Comparison of ENCODE assay signal across 8 cellular contexts in genomic region chr1:165827199-165828102, GRCh38. TPM values are rescaled to one million over a fixed set of nuclear protein-coding genes. Genes with fewer than 3 reads are reported as not detected.
A peak's percentile ranks its signal among the peaks of the same experiment; 100 is the strongest.
DNase-seq lines count a peak whose midpoint lies in the region; ATAC-seq and TF ChIP-seq lines count a peak whose summit lies in the region.

Gene UCK2, plus strand, starts transcription at chr1:165827614. Its CDS starts 220 bp downstream, at chr1:165827834.

- peaks cover 9% of the 10 kb centered on the region for H3K36me3 Mint-ChIP-seq in activated CD4-positive, alpha-beta T cell treated with anti-CD3 and anti-CD28 coated beads, Interleukin-2, amount 10 ng/mL, durations not matched to agents 24 days and 14 days (ENCODE audit: low read depth)

- peaks cover 24% of the 10 kb centered on the region for H3K4me1 ChIP-seq in BLaER1

- H3K9me3 ChIP-seq in BLaER1 = no peaks in the 10 kb centered on the region

- H3K27ac Mint-ChIP-seq in activated CD4-positive, alpha-beta T cell treated with anti-CD3 and anti-CD28 coated beads, Interleukin-2, amount 10 ng/mL, durations not matched to agents 24 days and 14 days = peak within 1 kb of the TSS; percentile 95

- peaks cover 27% of the 10 kb centered on the region for H4K20me1 ChIP-seq in BLaER1

- H3K27ac ChIP-seq in BLaER1 = peak within 1 kb of the TSS; percentile 96

- peaks cover 11% of the 10 kb centered on the region; the same call in 1 of the 2 replicates for H3K36me3 ChIP-seq in BLaER1

- H3K9me3 Mint-ChIP-seq in activated CD4-positive, alpha-beta T cell treated with anti-CD3 and anti-CD28 coated beads, Interleukin-2, amount 10 ng/mL, durations not matched to agents 24 days and 14 days = no peaks in the 10 kb centered on the region

- H3K4me3 Mint-ChIP-seq in activated CD4-positive, alpha-beta T cell treated with anti-CD3 and anti-CD28 coated beads, Interleukin-2, amount 10 ng/mL, durations not matched to agents 24 days and 14 days = peak within 1 kb of the TSS; percentile 97

- peaks cover 16% of the 10 kb centered on the region for H3K4me1 Mint-ChIP-seq in activated CD4-positive, alpha-beta T cell treated with anti-CD3 and anti-CD28 coated beads, Interleukin-2, amount 10 ng/mL, durations not matched to agents 24 days and 14 days

- peaks cover 16% of the 10 kb centered on the region for H3K27me3 Mint-ChIP-seq in activated CD4-positive, alpha-beta T cell treated with anti-CD3 and anti-CD28 coated beads, Interleukin-2, amount 10 ng/mL, durations not matched to agents 24 days and 14 days

- WGBS in lower leg skin, 2 donors = 1 to 2% methylated on average over 7 to 39 of the region's 95 CpGs

- intact Hi-C loops in activated CD4-positive, alpha-beta T cell treated with anti-CD3 and anti-CD28 coated beads, Interleukin-2, amount 10 ng/mL, durations not matched to agents 24 days and 14 days (cut with micrococcal nuclease) = loop anchor here (1.0 to 5.0 kb wide), 7 partner anchors 15 to 665 kb away; partner anchors contain the start of gene MGST3
- intact Hi-C loops in lower leg skin (cut with DNase I; ENCODE audit: low total_unique reads) = no loop called here

- H3K4me2 ChIP-seq in BLaER1 = peak within 1 kb of the TSS; percentile 88

- peak within 1 kb of the TSS; percentile 94 for H3K9ac ChIP-seq in BLaER1

- H3K27me3 ChIP-seq in BLaER1 = no peaks in the 10 kb centered on the region

- TF ChIP-seq POLR2A in lower leg skin (IDR thresholded peaks at IDR 0.05) = no peak

- ATAC-seq in GM19023 (IDR thresholded peaks at IDR 0.05; ENCODE audit: unreplicated experiment) (peak; percentile 74), HG03175 (IDR thresholded peaks at IDR 0.05; ENCODE audit: unreplicated experiment) (peak; percentile 69)

- TF ChIP-seq CTCF in lower leg skin (IDR thresholded peaks at IDR 0.05) = no peak

- H3K4me3 ChIP-seq in BLaER1 = peak within 1 kb of the TSS; percentile 74
- peak within 1 kb of the TSS; percentile 73 for H3K4me3 ChIP-seq in lower leg skin (ENCODE audit: low read depth, poor library complexity, severe bottlenecking)

- peak; percentile 82 for DNase-seq in NCI-H510A (lab: John Stamatoyannopoulos, UW)
- DNase-seq in activated CD4-positive, alpha-beta T cell treated with anti-CD3 and anti-CD28 coated beads, Interleukin-2, amount 10 ng/mL, durations not matched to agents 24 days and 14 days = peak; percentile 88
- peak in 1 of 2 donors; percentile 85 for DNase-seq in dermis microvascular lymphatic vessel endothelial cell (ENCODE audit: low read depth in 2 of 2)
- DNase-seq in lower leg skin (ENCODE audit: low spot score in 2 of 2) = peak; percentile 29 to 91
- DNase-seq in stimulated activated CD4-positive, alpha-beta T cell treated with anti-CD3 and anti-CD28 coated beads, TNF-alpha, amount 100 ng/mL, for 1 hour (ENCODE audit: low read depth in 3 of 3, low spot score in 1 of 3) = peak in 2 of 3 donors; percentile 2 to 49

RNA-seq across cellular contexts. Expression of gene UCK2, which starts in this region (rescaled TPM):
- total RNA-seq in activated CD4-positive, alpha-beta T cell treated with anti-CD3 and anti-CD28 coated beads, Interleukin-2, amount 10 ng/mL, durations not matched to agents 24 days and 14 days = 108 and 110 TPM in 2 replicates
- total RNA-seq in dermis microvascular lymphatic vessel endothelial cell = 67.4 and 72.1 TPM in 2 replicates
- 10 to 100 TPM; 40.3 to 47.8 (median 42.2) TPM for total RNA-seq in lower leg skin
